In genomic region chr6:141443032-141443431, GRCh38 we compare ENCODE assay signal across 32 cellular contexts.
"Had no signal": no experiment of that assay in that cellular context is flagged by ENCODE, and none has a peak within 500 bp of the region (broad histone marks: within the 10 kb centered on the region; RNA-seq: fewer than 3 reads in every experiment).

No MANE protein-coding gene starts in this region.

- H3K27ac Mint-ChIP-seq: activated CD8-positive, alpha-beta T cell treated with anti-CD3 and anti-CD28 coated beads for 36 hours; activated naive CD4-positive, alpha-beta T cell treated with anti-CD3 and anti-CD28 coated beads, Interleukin-2, amount 50 U/mL, for 24 hours; activated naive CD8-positive, alpha-beta T cell treated with anti-CD3 and anti-CD28 coated beads, Interleukin-2, amount 10 ng/mL, durations not matched to agents 7 days and 5 days; activated T-cell treated with anti-CD3 and anti-CD28 coated beads, Interleukin-2, amount 50 U/mL, for 72 hours; activated T-helper 17 cell treated with anti-CD3 and anti-CD28 coated beads, Interleukin-2, amount 50 U/mL, for 72 hours had no signal

- ATAC-seq: activated CD8-positive, alpha-beta T cell treated with anti-CD3 and anti-CD28 coated beads for 36 hours; activated T-cell treated with anti-CD3 and anti-CD28 coated beads, Interleukin-2, amount 50 U/mL, for 72 hours; activated T-helper 17 cell treated with anti-CD3 and anti-CD28 coated beads, Interleukin-2, amount 50 U/mL, for 72 hours; body of pancreas; Right ventricle myocardium inferior had no signal

- H2AFZ ChIP-seq: PC-9 had no signal

- H3K9me3 ChIP-seq: body of pancreas had no signal

- H3K4me3 Mint-ChIP-seq: activated CD8-positive, alpha-beta T cell treated with anti-CD3 and anti-CD28 coated beads for 36 hours; activated naive CD4-positive, alpha-beta T cell treated with anti-CD3 and anti-CD28 coated beads, Interleukin-2, amount 50 U/mL, for 24 hours; activated naive CD8-positive, alpha-beta T cell treated with anti-CD3 and anti-CD28 coated beads, Interleukin-2, amount 10 ng/mL, durations not matched to agents 7 days and 5 days; activated T-cell treated with anti-CD3 and anti-CD28 coated beads, Interleukin-2, amount 50 U/mL, for 72 hours; activated T-helper 17 cell treated with anti-CD3 and anti-CD28 coated beads, Interleukin-2, amount 50 U/mL, for 72 hours had no signal

- H3K9me3 Mint-ChIP-seq: activated CD8-positive, alpha-beta T cell treated with anti-CD3 and anti-CD28 coated beads for 36 hours; activated naive CD4-positive, alpha-beta T cell treated with anti-CD3 and anti-CD28 coated beads, Interleukin-2, amount 50 U/mL, for 24 hours; activated naive CD8-positive, alpha-beta T cell treated with anti-CD3 and anti-CD28 coated beads, Interleukin-2, amount 10 ng/mL, durations not matched to agents 7 days and 5 days; activated T-cell treated with anti-CD3 and anti-CD28 coated beads, Interleukin-2, amount 50 U/mL, for 72 hours; activated T-helper 17 cell treated with anti-CD3 and anti-CD28 coated beads, Interleukin-2, amount 50 U/mL, for 72 hours had no signal

- H3K4me2 ChIP-seq: PC-9 had no signal

- H3K36me3 ChIP-seq: breast epithelium had no signal

- DNase-seq: activated CD4-positive, alpha-beta T cell treated with anti-CD3 and anti-CD28 coated beads for 1 hour; activated CD4-positive, alpha-beta T cell treated with anti-CD3 and anti-CD28 coated beads for 48 hours; activated CD4-positive, CD25-positive, alpha-beta regulatory T cell; activated CD8-positive, alpha-beta T cell treated with anti-CD3 and anti-CD28 coated beads for 36 hours; activated gamma-delta T cell; activated naive CD4-positive, alpha-beta T cell treated with Interleukin-2 at 50 U/mL for 16 hours; activated naive CD8-positive, alpha-beta T cell treated with anti-CD3 and anti-CD28 coated beads, Interleukin-2, amount 10 ng/mL, durations not matched to agents 7 days and 5 days; activated T-cell treated with anti-CD3 and anti-CD28 coated beads, Interleukin-2, amount 50 U/mL, for 1 hour; activated T-cell treated with anti-CD3 and anti-CD28 coated beads, Interleukin-2, amount 50 U/mL, for 72 hours; body of pancreas; Kasumi-1; KG1; MG63; NCI-H1048; NCI-H1105 treated with DMSO at 0.1 percent for 48 hours; NCI-H1436; NCI-H1694; NCI-H1930; NCI-H2081 treated with DMSO at 0.1 percent for 48 hours; NCI-H510A; NCI-H526; NCI-H748 treated with DMSO at 0.1 percent for 48 hours; NK-92 treated with Interleukin-12 subunit alpha and Interleukin-12 subunit beta, amount 100 ng/mL, for 24 hours; PC-9; SIG-M5; T1000 had no signal

- H3K27me3 Mint-ChIP-seq: activated CD8-positive, alpha-beta T cell treated with anti-CD3 and anti-CD28 coated beads for 36 hours; activated naive CD4-positive, alpha-beta T cell treated with anti-CD3 and anti-CD28 coated beads, Interleukin-2, amount 50 U/mL, for 24 hours had no signal

- H3K27ac ChIP-seq: body of pancreas, breast epithelium, PC-9, RWPE1, VCaP had no signal

- H3K4me1 Mint-ChIP-seq: activated naive CD4-positive, alpha-beta T cell treated with anti-CD3 and anti-CD28 coated beads, Interleukin-2, amount 50 U/mL, for 24 hours; activated naive CD8-positive, alpha-beta T cell treated with anti-CD3 and anti-CD28 coated beads, Interleukin-2, amount 10 ng/mL, durations not matched to agents 7 days and 5 days; activated T-helper 17 cell treated with anti-CD3 and anti-CD28 coated beads, Interleukin-2, amount 50 U/mL, for 72 hours had no signal

- H3K4me1 ChIP-seq: body of pancreas, breast epithelium had no signal

- H3K4me3 ChIP-seq: body of pancreas, breast epithelium, MG63, PC-9 had no signal

- H3K27me3 ChIP-seq: body of pancreas, breast epithelium, MG63 had no signal
